In genomic region chr11:65887026-65887722, GRCh38 we compare ENCODE assay signal across 8 cellular contexts. TPM values are rescaled to one million over a fixed set of nuclear protein-coding genes. Genes with fewer than 3 reads are reported as not detected.
A peak's percentile ranks its signal among the peaks of the same experiment; 100 is the strongest.
DNase-seq lines count a peak whose midpoint lies in the region; TF ChIP-seq lines count a peak whose summit lies in the region.

No MANE protein-coding gene starts in this region.

- H3K27ac ChIP-seq in CD4-positive, alpha-beta memory T cell (ENCODE audit: low read depth, low read length), result peak overlapping the region; percentile 86
- H3K27ac ChIP-seq in effector memory CD4-positive, alpha-beta T cell (ENCODE audit: insufficient read depth, low read length, poor library complexity, severe bottlenecking), result peak overlapping the region; percentile 90
- peak overlapping the region; percentile 92 for H3K27ac ChIP-seq in neural cell (ENCODE audit: low read length)

- H3K4me3 Mint-ChIP-seq in CD4-positive, alpha-beta memory T cell, result peak overlapping the region; percentile 86 to 97 (median 91)

- TF ChIP-seq EP300 in neural cell (conservative IDR thresholded peaks at IDR 0.05; ENCODE audit: poor library complexity, severe bottlenecking), result no peak

- H3K27me3 Mint-ChIP-seq in CD4-positive, alpha-beta memory T cell, result no peaks in the 10 kb centered on the region

- no peak overlapping the region for H2AFZ ChIP-seq in neural cell (ENCODE audit: low read depth, low read length)

- peaks cover 27 to 65% (median 46%) of the 10 kb centered on the region in 4 donors for H3K4me1 Mint-ChIP-seq in CD4-positive, alpha-beta memory T cell

- peak overlapping the region; percentile 80 for H3K9ac ChIP-seq in NT2/D1 (ENCODE audit: insufficient read length, low read depth)
- H3K9ac ChIP-seq in neural cell (ENCODE audit: low read length), result peak overlapping the region; percentile 97

- H3K9me3 Mint-ChIP-seq in CD4-positive, alpha-beta memory T cell, result peaks cover 0 to 1% (median 0%) of the 10 kb centered on the region in 8 donors

- H3K27ac Mint-ChIP-seq in CD4-positive, alpha-beta memory T cell, result peak overlapping the region; percentile 95 to 100 (median 99)

- peaks cover 12% of the 10 kb centered on the region for H3K36me3 ChIP-seq in CD4-positive, alpha-beta memory T cell (ENCODE audit: insufficient read depth, low read length)
- peaks cover 60% of the 10 kb centered on the region for H3K36me3 ChIP-seq in NT2/D1 (ENCODE audit: insufficient read depth, insufficient read length, low read length)
- H3K36me3 ChIP-seq in effector memory CD4-positive, alpha-beta T cell (ENCODE audit: control insufficient read depth, insufficient read depth, low read length), result peaks cover 27% of the 10 kb centered on the region
- no peaks in the 10 kb centered on the region for H3K36me3 ChIP-seq in neural cell (ENCODE audit: insufficient read depth, low read length)

- no peaks in the 10 kb centered on the region for H4K20me1 ChIP-seq in neural cell (ENCODE audit: insufficient read depth)

- POLR2A ChIA-PET in CD4-positive, alpha-beta memory T cell (lab: Charles Lee; ENCODE audit: partially characterized antibody), result interaction anchor here (0.7 to 17.4 kb wide), 12 partner anchors 10 to 171 kb away, joined by 3 to 435 read pairs (median 26); partner anchors contain the start of genes BANF1, C11orf68, CFL1 and DRAP1

- no peak for TF ChIP-seq CTCF in neural cell (IDR thresholded peaks at IDR 0.05; ENCODE audit: poor library complexity, severe bottlenecking)

- H3K4me2 ChIP-seq in neural cell (ENCODE audit: low read length), result peak overlapping the region; percentile 94

- peak overlapping the region; percentile 79 to 83 for H3K4me3 ChIP-seq in CD4-positive, alpha-beta memory T cell (ENCODE audit: low read length in 2 of 2)
- H3K4me3 ChIP-seq in NT2/D1 (ENCODE audit: insufficient read length, low read depth), result peak overlapping the region; percentile 48
- H3K4me3 ChIP-seq in effector memory CD4-positive, alpha-beta T cell (ENCODE audit: insufficient read depth, low read depth, low read length, poor library complexity, severe bottlenecking), result no peak overlapping the region
- H3K4me3 ChIP-seq in neural cell (ENCODE audit: low read length), result peak overlapping the region; percentile 96

- H3K9me3 ChIP-seq in CD4-positive, alpha-beta memory T cell (ENCODE audit: control insufficient read depth in 1 of 2, low read length in 2 of 2), result no peaks in the 10 kb centered on the region
- H3K9me3 ChIP-seq in NT2/D1 (ENCODE audit: insufficient read depth, low read length) (peaks cover 20% of the 10 kb centered on the region; the same call in 1 of the 2 replicates), neural cell (ENCODE audit: low read length) (no peaks in the 10 kb centered on the region)
- no peaks in the 10 kb centered on the region for H3K9me3 ChIP-seq in effector memory CD4-positive, alpha-beta T cell (ENCODE audit: control insufficient read depth, low read length)

- TF ChIP-seq RAD21 in neural cell (conservative IDR thresholded peaks at IDR 0.05), result no peak

- CTCF ChIA-PET in CD4-positive, alpha-beta memory T cell (lab: Charles Lee; ENCODE audit: partially characterized antibody), result interaction anchor here (0.9 to 15.3 kb wide), 25 partner anchors 11 to 443 kb away, joined by 3 to 281 read pairs (median 4); partner anchors contain the start of genes BANF1, C11orf68, CFL1 and EIF1AD

- no peaks in the 10 kb centered on the region for H3K9me2 ChIP-seq in neural cell (ENCODE audit: insufficient read depth, low read length)

- H3F3A ChIP-seq in neural cell (ENCODE audit: insufficient read depth, low read length, poor library complexity, severe bottlenecking), result peaks cover 4% of the 10 kb centered on the region

- peaks cover 4 to 39% of the 10 kb centered on the region in 2 donors for H3K36me3 Mint-ChIP-seq in CD4-positive, alpha-beta memory T cell

- peaks cover 17% of the 10 kb centered on the region for H3K79me2 ChIP-seq in neural cell (replicated peaks; ENCODE audit: insufficient read depth, low read length)

- H3K4me1 ChIP-seq in CD4-positive, alpha-beta memory T cell (ENCODE audit: insufficient read depth, low read length), result peaks cover 52% of the 10 kb centered on the region
- peaks cover 13% of the 10 kb centered on the region for H3K4me1 ChIP-seq in NT2/D1 (ENCODE audit: insufficient read depth, insufficient read length)
- peaks cover 27% of the 10 kb centered on the region for H3K4me1 ChIP-seq in effector memory CD4-positive, alpha-beta T cell (ENCODE audit: control insufficient read depth, insufficient read depth, low read length, poor library complexity, severe bottlenecking)

- no peaks in the 10 kb centered on the region for H3K27me3 ChIP-seq in CD4-positive, alpha-beta memory T cell (ENCODE audit: insufficient read depth, low read length)
- H3K27me3 ChIP-seq in NT2/D1 (ENCODE audit: insufficient read depth, insufficient read length) (peaks cover 14% of the 10 kb centered on the region), neural cell (ENCODE audit: insufficient read depth, low read depth, low read length) (no peaks in the 10 kb centered on the region)
- H3K27me3 ChIP-seq in effector memory CD4-positive, alpha-beta T cell (replicated peaks; ENCODE audit: control insufficient read depth, insufficient read depth, low read length, poor library complexity, severe bottlenecking), result no peaks in the 10 kb centered on the region

- DNase-seq in CD4-positive, alpha-beta memory T cell, result no peak
- DNase-seq in NT2/D1 (ENCODE audit: low read depth, low spot score), result no peak
- no peak for DNase-seq in effector memory CD4-positive, alpha-beta T cell
- no peak for DNase-seq in NCI-H1092 treated with DMSO at 0.1 percent for 48 hours (lab: John Stamatoyannopoulos, UW)
- DNase-seq in NCI-H146 treated with DMSO at 0.1 percent for 48 hours (lab: John Stamatoyannopoulos, UW; ENCODE audit: unreplicated experiment), result no peak
- DNase-seq in Ammon's horn (ENCODE audit: low spot score), result no peak
- DNase-seq in NCI-H2029 (lab: John Stamatoyannopoulos, UW), result no peak

- intact Hi-C loops in CD4-positive, alpha-beta memory T cell (cut with micrococcal nuclease), result no loop called here

TF ChIP-seq in neural cell, 6 proteins besides CTCF, POLR2A, EP300 and RAD21:
- TF ChIP-seq SMC3 (conservative IDR thresholded peaks at IDR 0.05; ENCODE audit: poor library complexity) (no peak), TAF1 (IDR thresholded peaks at IDR 0.05; ENCODE audit: low read depth) (no peak), POLR2AphosphoS5 (IDR thresholded peaks at IDR 0.05) (no peak), EZH2 (IDR thresholded peaks at IDR 0.05; ENCODE audit: borderline replicate concordance, insufficient read depth, low read length, poor library complexity, severe bottlenecking) (no peak), MXI1 (conservative IDR thresholded peaks at IDR 0.05; ENCODE audit: poor library complexity, severe bottlenecking) (no peak), REST (IDR thresholded peaks at IDR 0.05; ENCODE audit: borderline replicate concordance) (no peak)

RNA-seq across cellular contexts. Expression of gene FIBP, which starts 1.1 kb away (rescaled TPM):
- total RNA-seq in CD4-positive, alpha-beta memory T cell, result 10 to 100 TPM; 39.9 to 42.1 TPM
- polyA plus RNA-seq in CD4-positive, alpha-beta memory T cell, result 10 to 100 TPM; 79.3 to 99.0 TPM
- 248 and 284 TPM in 2 replicates for polyA plus RNA-seq in neural cell
- 145 and 164 TPM in 2 replicates for polyA minus RNA-seq in neural cell

RNA-seq across cellular contexts. Expression of gene CCDC85B, which starts 3.3 kb away (rescaled TPM):
- 10 to 100 TPM; 22.9 to 24.9 TPM for total RNA-seq in CD4-positive, alpha-beta memory T cell
- 10 to 100 TPM; 60.0 to 68.3 TPM for polyA plus RNA-seq in CD4-positive, alpha-beta memory T cell
- 28.5 TPM in 2 replicates for polyA plus RNA-seq in neural cell
- 14.1 and 15.3 TPM in 2 replicates for polyA minus RNA-seq in neural cell

RNA-seq across cellular contexts. Expression of gene CTSW, which starts 7.5 kb away (rescaled TPM):
- 10 to 100 TPM; 30.1 to 30.4 TPM for total RNA-seq in CD4-positive, alpha-beta memory T cell
- 100 to 1,000 TPM in 1 of 2 donors, 10 to 100 TPM in 1; 80.9 to 107 TPM for polyA plus RNA-seq in CD4-positive, alpha-beta memory T cell
- not detected in 2 replicates for polyA plus RNA-seq in neural cell
- not detected in 2 replicates for polyA minus RNA-seq in neural cell

RNA-seq across cellular contexts. Expression of gene FOSL1, which starts 13.0 kb away (rescaled TPM):
- total RNA-seq in CD4-positive, alpha-beta memory T cell, result under 1 TPM; 0.39 to 0.79 TPM
- polyA plus RNA-seq in CD4-positive, alpha-beta memory T cell, result under 1 TPM in 1 of 2 donors, not detected in 1; 0.81 TPM
- polyA plus RNA-seq in neural cell, result 0.68 TPM in 1 of 2 replicates, not detected in the other
- polyA minus RNA-seq in neural cell, result not detected in 2 replicates

RNA-seq across cellular contexts. Expression of gene EFEMP2, which starts 14.6 kb away (rescaled TPM):
- 1 to 10 TPM; 6.0 to 8.3 TPM for total RNA-seq in CD4-positive, alpha-beta memory T cell
- polyA plus RNA-seq in CD4-positive, alpha-beta memory T cell, result under 1 TPM; 0.40 to 0.55 TPM
- polyA plus RNA-seq in neural cell, result 0.50 and 0.67 TPM in 2 replicates
- 0.49 TPM in 1 of 2 replicates, not detected in the other for polyA minus RNA-seq in neural cell

Comparison
In these comparisons a context has a peak if more than half of its experiments do, and no peak if none do; other contexts are left out.
1. RNA of gene CTSW, which starts 7.5 kb away (polyA plus RNA-seq): 80.9 to 107 TPM in CD4-positive, alpha-beta memory T cell; not detected in neural cell; every median in the first group is over 10 times any median in the second.
2. Peak in every context shown above with its lines, with median percentiles within 50 percentile points of each other: H3K27ac ChIP-seq.